Comparison of ENCODE assay signal across 16 cellular contexts in genomic region chr21:38525454-38525853, GRCh38. TPM values are rescaled to one million over a fixed set of nuclear protein-coding genes. Genes with fewer than 3 reads are reported as not detected.
DNase-seq lines count a peak whose midpoint lies in the region; ATAC-seq, FAIRE-seq and TF ChIP-seq lines count a peak whose summit lies in the region.
"Had no signal": no experiment of that assay in that cellular context is flagged by ENCODE, and none has a peak within 500 bp of the region (broad histone marks: within the 10 kb centered on the region; RNA-seq: fewer than 3 reads in every experiment).

No MANE protein-coding gene starts in this region.

- H3K36me3 Mint-ChIP-seq in activated T-helper 1 cell treated with anti-CD3 and anti-CD28 coated beads, Interleukin-12 subunit alpha, Interleukin-12 subunit beta, Interleukin-2, Interleukin-4 antibody, amounts not matched to agents 30 ng/mL and 10 ng/mL and 1 ng/mL, durations not matched to agents 14 hours and 24 hours and 36 hours (ENCODE audit: low read depth): no peaks in the 10 kb centered on the region
- H3K36me3 Mint-ChIP-seq in activated T-cell treated with anti-CD3 and anti-CD28 coated beads, Interleukin-2, amount 50 U/mL, for 24 hours (ENCODE audit: low read depth): no peaks in the 10 kb centered on the region

- peak; percentile 87 for ATAC-seq in omental fat pad (ENCODE audit: low FRiP score)

- peaks cover 12% of the 10 kb centered on the region for H3K4me1 Mint-ChIP-seq in activated T-helper 1 cell treated with anti-CD3 and anti-CD28 coated beads, Interleukin-12 subunit alpha, Interleukin-12 subunit beta, Interleukin-2, Interleukin-4 antibody, amounts not matched to agents 30 ng/mL and 10 ng/mL and 1 ng/mL, durations not matched to agents 14 hours and 24 hours and 36 hours (ENCODE audit: low read depth)
- H3K4me1 Mint-ChIP-seq in activated T-cell treated with anti-CD3 and anti-CD28 coated beads, Interleukin-2, amount 50 U/mL, for 24 hours (ENCODE audit: low read depth): no peaks in the 10 kb centered on the region

- intact Hi-C loops in activated T-helper 1 cell treated with anti-CD3 and anti-CD28 coated beads, Interleukin-12 subunit alpha, Interleukin-12 subunit beta, Interleukin-2, Interleukin-4 antibody, amounts not matched to agents 30 ng/mL and 10 ng/mL and 1 ng/mL, durations not matched to agents 14 hours and 24 hours and 36 hours (cut with micrococcal nuclease): no loop called here

- H3K27ac Mint-ChIP-seq in activated T-helper 1 cell treated with anti-CD3 and anti-CD28 coated beads, Interleukin-12 subunit alpha, Interleukin-12 subunit beta, Interleukin-2, Interleukin-4 antibody, amounts not matched to agents 30 ng/mL and 10 ng/mL and 1 ng/mL, durations not matched to agents 14 hours and 24 hours and 36 hours: no peak overlapping the region
- H3K27ac Mint-ChIP-seq in activated T-cell treated with anti-CD3 and anti-CD28 coated beads, Interleukin-2, amount 50 U/mL, for 24 hours: no peak overlapping the region

- peak overlapping the region; percentile 1 for H3K4me3 Mint-ChIP-seq in activated T-helper 1 cell treated with anti-CD3 and anti-CD28 coated beads, Interleukin-12 subunit alpha, Interleukin-12 subunit beta, Interleukin-2, Interleukin-4 antibody, amounts not matched to agents 30 ng/mL and 10 ng/mL and 1 ng/mL, durations not matched to agents 14 hours and 24 hours and 36 hours
- H3K4me3 Mint-ChIP-seq in activated T-cell treated with anti-CD3 and anti-CD28 coated beads, Interleukin-2, amount 50 U/mL, for 24 hours: no peak overlapping the region

- no peaks in the 10 kb centered on the region for H3K9me3 Mint-ChIP-seq in activated T-helper 1 cell treated with anti-CD3 and anti-CD28 coated beads, Interleukin-12 subunit alpha, Interleukin-12 subunit beta, Interleukin-2, Interleukin-4 antibody, amounts not matched to agents 30 ng/mL and 10 ng/mL and 1 ng/mL, durations not matched to agents 14 hours and 24 hours and 36 hours
- H3K9me3 Mint-ChIP-seq in activated T-cell treated with anti-CD3 and anti-CD28 coated beads, Interleukin-2, amount 50 U/mL, for 24 hours: no peaks in the 10 kb centered on the region

- FAIRE-seq in GM12891 (lab: Jason Lieb, UNC): no peak
- FAIRE-seq: A204.1 had no signal

- DNase-seq in activated CD4-positive, alpha-beta T cell treated with anti-CD3 and anti-CD28 coated beads for 48 hours: peak; percentile 3
- no peak for DNase-seq in activated CD4-positive, alpha-beta T cell treated with anti-CD3 and anti-CD28 coated beads for 4 hours
- DNase-seq in Kasumi-1 (lab: John Stamatoyannopoulos, UW) (peak; percentile 16 to 35), omental fat pad (ENCODE audit: low spot score) (no peak), GM12891 (ENCODE audit: insufficient read length, low spot score) (no peak), glomerular visceral epithelial cell (ENCODE audit: extremely low spot score) (no peak)
- DNase-seq in activated T-helper 1 cell treated with anti-CD3 and anti-CD28 coated beads, Interleukin-12 subunit alpha, Interleukin-12 subunit beta, Interleukin-2, Interleukin-4 antibody, amounts not matched to agents 30 ng/mL and 10 ng/mL and 1 ng/mL, durations not matched to agents 14 hours and 24 hours and 36 hours (ENCODE audit: low spot score): no peak
- no peak for DNase-seq in activated T-cell treated with anti-CD3 and anti-CD28 coated beads, Interleukin-2, amount 50 U/mL, for 24 hours
- DNase-seq: DMS153, EL, MG63, NCI-H187 treated with DMSO at 0.1 percent for 48 hours, NCI-H2171 treated with DMSO at 0.1 percent for 48 hours, NCI-H524 had no signal

- TF ChIP-seq CTCF in omental fat pad (IDR thresholded peaks at IDR 0.05): no peak

- H3K27me3 Mint-ChIP-seq in activated T-helper 1 cell treated with anti-CD3 and anti-CD28 coated beads, Interleukin-12 subunit alpha, Interleukin-12 subunit beta, Interleukin-2, Interleukin-4 antibody, amounts not matched to agents 30 ng/mL and 10 ng/mL and 1 ng/mL, durations not matched to agents 14 hours and 24 hours and 36 hours (ENCODE audit: insufficient read depth): peaks cover 17% of the 10 kb centered on the region
- H3K27me3 Mint-ChIP-seq in activated T-cell treated with anti-CD3 and anti-CD28 coated beads, Interleukin-2, amount 50 U/mL, for 24 hours: peaks cover 29% of the 10 kb centered on the region

- no peak for TF ChIP-seq POLR2A in GM12891 (IDR thresholded peaks at IDR 0.05; ENCODE audit: low read depth, low read length)

TF ChIP-seq in GM12891, 5 proteins besides CTCF, POLR2A, EP300 and RAD21:
- TF ChIP-seq TAF1 (IDR thresholded peaks at IDR 0.05; ENCODE audit: low read depth, low read length) (no peak), POLR2AphosphoS5 (IDR thresholded peaks at IDR 0.05; ENCODE audit: low read depth, low read length) (no peak), SPI1 (IDR thresholded peaks at IDR 0.05; ENCODE audit: low read depth, low read length) (no peak), PAX5 (IDR thresholded peaks at IDR 0.05; ENCODE audit: insufficient read depth, low read length, severe bottlenecking) (no peak), POU2F2 (IDR thresholded peaks at IDR 0.05; ENCODE audit: low read depth, low read length) (no peak)
TF ChIP-seq in GM12891: peak in this region for 0.

RNA-seq across cellular contexts. Expression of gene ERG, which starts 27.2 kb away (rescaled TPM):
- not detected in 2 replicates for total RNA-seq in activated T-helper 1 cell treated with anti-CD3 and anti-CD28 coated beads, Interleukin-12 subunit alpha, Interleukin-12 subunit beta, Interleukin-2, Interleukin-4 antibody, amounts not matched to agents 30 ng/mL and 10 ng/mL and 1 ng/mL, durations not matched to agents 14 hours and 24 hours and 36 hours
- 10 to 100 TPM; 10.7 to 63.7 (median 41.0) TPM for total RNA-seq in omental fat pad
- polyA plus RNA-seq in GM12891 (2012; ENCODE audit: low read depth, missing spikeins): not detected
- total RNA-seq: RPMI7951 had no signal

Comparison
In these comparisons a context has a peak if more than half of its experiments do, and no peak if none do; other contexts are left out.
1. DNase-seq: peak in activated CD4-positive, alpha-beta T cell treated with anti-CD3 and anti-CD28 coated beads for 48 hours (single experiment) and Kasumi-1 (2 of 2); none in activated CD4-positive, alpha-beta T cell treated with anti-CD3 and anti-CD28 coated beads for 4 hours (0 of 2), activated T-helper 1 cell treated with anti-CD3 and anti-CD28 coated beads, Interleukin-12 subunit alpha, Interleukin-12 subunit beta, Interleukin-2, Interleukin-4 antibody, amounts not matched to agents 30 ng/mL and 10 ng/mL and 1 ng/mL, durations not matched to agents 14 hours and 24 hours and 36 hours (single experiment), omental fat pad (single experiment), GM12891 (single experiment), activated T-cell treated with anti-CD3 and anti-CD28 coated beads, Interleukin-2, amount 50 U/mL, for 24 hours (single experiment) and glomerular visceral epithelial cell (single experiment).
2. RNA of gene ERG, which starts 27.2 kb away (total RNA-seq): 10.7 to 63.7 TPM in omental fat pad; not detected in activated T-helper 1 cell treated with anti-CD3 and anti-CD28 coated beads, Interleukin-12 subunit alpha, Interleukin-12 subunit beta, Interleukin-2, Interleukin-4 antibody, amounts not matched to agents 30 ng/mL and 10 ng/mL and 1 ng/mL, durations not matched to agents 14 hours and 24 hours and 36 hours; every median in the first group is over 10 times any median in the second.